9 cellular contexts compared by ENCODE assay signal in genomic region chr14:68813318-68813838, GRCh38. TPM values are rescaled to one million over a fixed set of nuclear protein-coding genes. Genes with fewer than 3 reads are reported as not detected.
DNase-seq lines count a peak whose midpoint lies in the region; ATAC-seq and TF ChIP-seq lines count a peak whose summit lies in the region.
"Had no signal": no experiment of that assay in that cellular context is flagged by ENCODE, and none has a peak within 500 bp of the region (broad histone marks: within the 10 kb centered on the region; RNA-seq: fewer than 3 reads in every experiment).

No MANE protein-coding gene starts in this region.

- H3K27ac ChIP-seq in gastroesophageal sphincter (peak overlapping the region; percentile 86 to 98 (median 94)), skin epidermis (peak overlapping the region in 18 of 21 experiments; percentile 95 to 100 (median 98))

- H3K4me2 ChIP-seq in Loucy (ENCODE audit: low read depth, low read length, poor library complexity, severe bottlenecking) = peak overlapping the region; percentile 81

- peak overlapping the region; percentile 71 for H3K9ac ChIP-seq in Loucy (ENCODE audit: low read depth, low read length, poor library complexity, severe bottlenecking)

- ATAC-seq in gastroesophageal sphincter (no peak), GM21423 (IDR thresholded peaks at IDR 0.05; ENCODE audit: unreplicated experiment) (no peak)

- TF ChIP-seq EP300 in gastroesophageal sphincter (IDR thresholded peaks at IDR 0.05) = no peak

- TF ChIP-seq CTCF in GM10266 (IDR thresholded peaks at IDR 0.05; ENCODE audit: control insufficient read depth, insufficient read depth, low read depth, missing control alignments) (no peak), Loucy (conservative IDR thresholded peaks at IDR 0.05; ENCODE audit: low read length) (no peak), gastroesophageal sphincter (IDR thresholded peaks at IDR 0.05) (no peak)

- peaks cover 5% of the 10 kb centered on the region; the same call in 1 of the 2 replicates for H3F3A ChIP-seq in Loucy (ENCODE audit: low read depth)

- 70 to 82% methylated on average over 2 to 4 of the region's 5 CpGs for WGBS in gastroesophageal sphincter (ENCODE audit: low coverage in 1 of 2), 2 donors

- H3K27me3 ChIP-seq in Loucy (ENCODE audit: insufficient read depth, low read length, poor library complexity, severe bottlenecking) (no peaks in the 10 kb centered on the region), gastroesophageal sphincter (no peaks in the 10 kb centered on the region)

- no peaks in the 10 kb centered on the region for H3K9me2 ChIP-seq in Loucy (replicated peaks; ENCODE audit: low read depth, low read length)

- H3K9me3 ChIP-seq in Loucy (ENCODE audit: insufficient read depth, low read depth, low read length) (no peaks in the 10 kb centered on the region), gastroesophageal sphincter (no peaks in the 10 kb centered on the region)

- H3K4me1 ChIP-seq in Loucy (ENCODE audit: insufficient read depth, low read length, poor library complexity, severe bottlenecking) (peaks cover 45% of the 10 kb centered on the region), gastroesophageal sphincter (peaks cover 14 to 99% (median 39%) of the 10 kb centered on the region in 3 donors)

- DNase-seq in GM10266 (ENCODE audit: extremely low spot score) = peak; percentile 8
- no peak for DNase-seq in NCI-H187 (lab: John Stamatoyannopoulos, UW)
- no peak for DNase-seq in middle frontal gyrus (ENCODE audit: extremely low spot score, low spot score)
- DNase-seq in NCI-H1694 (lab: John Stamatoyannopoulos, UW) = no peak
- DNase-seq: stimulated activated CD4-positive, alpha-beta T cell treated with anti-CD3 and anti-CD28 coated beads, Interleukin-2, amount 100 ng/mL, for 24 hours had no signal

- no peaks in the 10 kb centered on the region for H3K36me3 ChIP-seq in Loucy (ENCODE audit: insufficient read depth, low read length)
- H3K36me3 ChIP-seq in gastroesophageal sphincter = no peaks in the 10 kb centered on the region

- H3K4me3 ChIP-seq in Loucy (ENCODE audit: low read length, poor library complexity, severe bottlenecking) (no peak overlapping the region), gastroesophageal sphincter (no peak overlapping the region), skin epidermis (no peak overlapping the region)

- H2AFZ ChIP-seq in Loucy (ENCODE audit: low read length) = no peak overlapping the region

- peaks cover 10% of the 10 kb centered on the region; the same call in 1 of the 2 replicates for H3K79me2 ChIP-seq in Loucy (ENCODE audit: insufficient read depth, low read length)

- TF ChIP-seq POLR2A in gastroesophageal sphincter (IDR thresholded peaks at IDR 0.05) = no peak

- no peaks in the 10 kb centered on the region for H4K20me1 ChIP-seq in Loucy (ENCODE audit: insufficient read depth, low read length, poor library complexity, severe bottlenecking)

RNA-seq across cellular contexts. Expression of gene ZFP36L1, which starts 20.5 kb away (rescaled TPM):
- 100 to 1,000 TPM; 154 to 451 (median 280) TPM for total RNA-seq in gastroesophageal sphincter
